ENCODE assay signal across 18 cellular contexts in genomic region chr18:50839341-50839740, GRCh38. TPM values are rescaled to one million over a fixed set of nuclear protein-coding genes. Genes with fewer than 3 reads are reported as not detected.
DNase-seq lines count a peak whose midpoint lies in the region; ATAC-seq, FAIRE-seq and TF ChIP-seq lines count a peak whose summit lies in the region.
"Had no signal": no experiment of that assay in that cellular context is flagged by ENCODE, and none has a peak within 500 bp of the region (broad histone marks: within the 10 kb centered on the region; RNA-seq: fewer than 3 reads in every experiment).

No MANE protein-coding gene starts in this region.

- peaks cover 3% of the 10 kb centered on the region; the same call in 1 of the 2 replicates for H3K4me1 ChIP-seq in HEK293 (ENCODE audit: control insufficient read depth, insufficient read depth, low read length)
- peaks cover 6 to 8% of the 10 kb centered on the region in 2 donors for H3K4me1 ChIP-seq in small intestine (ENCODE audit: control insufficient read depth in 2 of 2, insufficient read depth in 1 of 2, low read depth in 1 of 2, low read length in 1 of 2)
- H3K4me1 ChIP-seq: Caco-2 had no signal

- ATAC-seq in GM21381 (IDR thresholded peaks at IDR 0.05; ENCODE audit: unreplicated experiment): no peak
- ATAC-seq: A549 had no signal

- H3K9me3 ChIP-seq in HEK293 (ENCODE audit: control insufficient read depth, insufficient read depth, low read depth, low read length) (no peaks in the 10 kb centered on the region), small intestine (ENCODE audit: control insufficient read depth, low read depth) (no peaks in the 10 kb centered on the region)
- H3K9me3 ChIP-seq: A549, Caco-2 had no signal

- H3K4me3 ChIP-seq in HEK293 (ENCODE audit: low read depth, low read length) (no peak overlapping the region), small intestine (ENCODE audit: low read depth in 1 of 2, low read length in 2 of 2) (no peak overlapping the region)
- H3K4me3 ChIP-seq: A549 had no signal

- DNase-seq in small intestine (peak; percentile 78), NCI-H2171 (lab: John Stamatoyannopoulos, UW) (no peak)
- no peak for DNase-seq in activated CD4-positive, alpha-beta T cell treated with anti-CD3 and anti-CD28 coated beads for 4 hours
- DNase-seq: AML-193; Caco-2; CD4-positive, alpha-beta T cell; H9 had no signal

- H3K36me3 ChIP-seq in HEK293 (ENCODE audit: control insufficient read depth in 2 of 2, insufficient read depth in 1 of 2, low read length in 2 of 2): no peaks in the 10 kb centered on the region
- no peaks in the 10 kb centered on the region for H3K36me3 ChIP-seq in small intestine (ENCODE audit: control insufficient read depth in 2 of 2, insufficient read depth in 2 of 2, low read length in 2 of 2)

- H3K27ac ChIP-seq in 22Rv1 (0 out of 2 replicates have a peak overlapping the region, but pooled peaks have one; percentile 27), HEK293 (ENCODE audit: extremely low read depth, low read depth, low read length) (no peak overlapping the region), VCaP (peak overlapping the region; percentile 68), small intestine (ENCODE audit: low read depth in 1 of 2, low read length in 1 of 2) (peak overlapping the region in 1 of 2 donors; percentile 12)
- H3K27ac ChIP-seq: A549, C4-2B had no signal

- no peak for TF ChIP-seq CTCF in 22Rv1 (IDR thresholded peaks at IDR 0.05)
- no peak for TF ChIP-seq CTCF in HEK293 (tag by site-specific recombination; IDR thresholded peaks at IDR 0.05)
- TF ChIP-seq CTCF in VCaP (conservative IDR thresholded peaks at IDR 0.05): no peak

- CTCF ChIA-PET in HEK293 (lab: Yijun Ruan, JAX): interaction anchor here (0.6 to 1.1 kb wide), 4 partner anchors 13 to 49 kb away, joined by 3 to 4 read pairs (median 4); no protein-coding TSS in a partner anchor

- POLR2A ChIA-PET in HEK293 (lab: Yijun Ruan, JAX): interaction anchor here (1.6 kb wide), 1 partner anchor 39 kb away, joined by 6 read pairs; the partner anchor contains the start of gene ME2

- no peak for FAIRE-seq in small intestine (lab: Jason Lieb, UNC)
- FAIRE-seq: A549, G401.6, H1, HepG2 had no signal

- no peaks in the 10 kb centered on the region for H3K27me3 ChIP-seq in small intestine (ENCODE audit: control insufficient read depth in 2 of 2, insufficient read depth in 2 of 2, low read length in 2 of 2)

- WGBS in small intestine, 3 donors: 29 to 63% (median 51%) methylated on average over 2 of the region's 2 CpGs

TF ChIP-seq in HEK293, 187 proteins besides CTCF, POLR2A, EP300 and RAD21:
- TF ChIP-seq ZNF416 (tag by site-specific recombination; IDR thresholded peaks at IDR 0.05): no peak
- 0 out of 2 replicates have a peak, but pooled peaks have one; percentile 11 for TF ChIP-seq FEZF1 (tag by site-specific recombination; IDR thresholded peaks at IDR 0.05)

RNA-seq across cellular contexts. Expression of gene MRO, which starts 19.5 kb away (rescaled TPM):
- 1 to 10 TPM; 2.9 to 9.2 (median 6.2) TPM for polyA plus RNA-seq in small intestine
- polyA plus RNA-seq: BJ, HepG2, IgD-negative memory B cell had no signal

RNA-seq across cellular contexts. Expression of gene ME2, which starts 39.6 kb away (rescaled TPM):
- 100 to 1,000 TPM in 1 of 3 donors, 10 to 100 TPM in 2; 64.6 to 122 (median 72.7) TPM for polyA plus RNA-seq in small intestine
